ENCODE assay signal across 8 cellular contexts in the genomic region with DNA sequence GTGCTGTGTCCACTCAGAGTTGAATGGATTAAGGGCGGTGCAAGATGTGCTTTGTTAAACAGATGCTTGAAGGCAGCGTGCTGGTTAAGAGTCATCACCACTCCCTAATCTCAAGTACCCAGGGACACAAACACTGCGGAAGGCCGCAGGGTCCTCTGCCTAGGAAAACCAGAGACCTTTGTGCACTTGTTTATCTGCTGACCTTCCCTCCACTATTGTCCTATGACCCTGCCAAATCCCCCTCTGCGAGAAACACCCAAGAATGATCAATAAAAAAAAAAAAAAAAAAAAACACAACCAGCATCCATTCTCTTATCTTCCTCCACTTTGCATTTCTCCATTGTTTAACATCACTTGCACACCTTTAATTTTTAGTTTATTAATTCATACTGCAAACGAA. TPM values are rescaled to one million over a fixed set of nuclear protein-coding genes. Genes with fewer than 3 reads are reported as not detected.
DNase-seq lines count a peak whose midpoint lies in the region; ATAC-seq and TF ChIP-seq lines count a peak whose summit lies in the region.
"Not testable (repeated sequence)": the region's sequence is repeated elsewhere in the genome, so short reads cannot be mapped to it uniquely, and the experiment has no call there.

No MANE protein-coding gene starts in this region.

- H3K27ac Mint-ChIP-seq in CD8-positive, alpha-beta T cell, result not testable (repeated sequence)
- peak overlapping the region; percentile 92 for H3K27ac Mint-ChIP-seq in type B pancreatic cell

- H3K4me1 Mint-ChIP-seq in CD8-positive, alpha-beta T cell (ENCODE audit: low read depth), result peaks cover 48% of the 10 kb centered on the region
- H3K4me1 Mint-ChIP-seq in type B pancreatic cell (ENCODE audit: unreplicated experiment), result peaks cover 15% of the 10 kb centered on the region

- not testable (repeated sequence) for TF ChIP-seq POLR2A in esophagus squamous epithelium (IDR thresholded peaks at IDR 0.05)

- not testable (repeated sequence) for ATAC-seq in CD8-positive, alpha-beta T cell

- not testable (repeated sequence) for H3K36me3 ChIP-seq in CD8-positive, alpha-beta T cell (ENCODE audit: insufficient read depth, low read length); KMS-11 (ENCODE audit: insufficient read depth); WERI-Rb-1; esophagus squamous epithelium; liver (ENCODE audit: control insufficient read depth in 4 of 4, insufficient read depth in 3 of 4, low read depth in 1 of 4, low read length in 3 of 4); trophoblast cell (ENCODE audit: control insufficient read depth in 1 of 2, insufficient read depth in 2 of 2, low read length in 2 of 2)

- H3K4me2 ChIP-seq in KMS-11 (peak overlapping the region; percentile 85), trophoblast cell (ENCODE audit: low read length) (peak overlapping the region; percentile 84)

- in situ Hi-C loops in astrocyte of the spinal cord (cut with HindIII; ENCODE audit: low sequenced_read_pairs), result not testable (repeated sequence)

- H3K9me3 Mint-ChIP-seq in CD8-positive, alpha-beta T cell; type B pancreatic cell: not testable (repeated sequence)

- H4K12ac ChIP-seq in trophoblast cell (ENCODE audit: low read depth, low read length), result not testable (repeated sequence)

- TF ChIP-seq RAD21 in liver (IDR thresholded peaks at IDR 0.05), result not testable (repeated sequence)

- CTCF ChIA-PET in CD8-positive, alpha-beta T cell (lab: Charles Lee), result interaction anchor here (1.0 to 2.0 kb wide), 6 partner anchors 10 to 61 kb away, joined by 4 to 11 read pairs (median 6); no protein-coding TSS in a partner anchor

- H3K23ac ChIP-seq in trophoblast cell (ENCODE audit: low read length), result not testable (repeated sequence)

- intact Hi-C loops in CD8-positive, alpha-beta T cell (cut with DNase I, micrococcal nuclease), result loop anchor here (5.0 to 10.0 kb wide), 5 partner anchors 79 to 1551 kb away; partner anchors contain the start of genes FBXO5 (in 2 of the 2) and MTRF1L (in 1 of the 2)
- intact Hi-C loops in esophagus squamous epithelium (cut with DNase I), result not testable (repeated sequence)

- H2BK120ac ChIP-seq in trophoblast cell (ENCODE audit: insufficient read depth, low read length, poor library complexity), result not testable (repeated sequence)

- H4K91ac ChIP-seq in trophoblast cell (ENCODE audit: low read depth, low read length), result not testable (repeated sequence)

- peaks cover 44% of the 10 kb centered on the region for H3K79me2 ChIP-seq in KMS-11 (ENCODE audit: insufficient read depth, low read depth)
- H3K79me2 ChIP-seq in trophoblast cell (ENCODE audit: control insufficient read depth, insufficient read depth, low read length, poor library complexity), result not testable (repeated sequence)

- not testable (repeated sequence) for H3K9me3 ChIP-seq in CD8-positive, alpha-beta T cell (ENCODE audit: low read length); WERI-Rb-1 (ENCODE audit: severe bottlenecking); esophagus squamous epithelium; liver (ENCODE audit: control insufficient read depth in 4 of 4, low read length in 3 of 4); trophoblast cell (ENCODE audit: insufficient read depth, low read depth, low read length)

- H3K4me1 ChIP-seq in CD8-positive, alpha-beta T cell (ENCODE audit: insufficient read depth, low read length), result peaks cover 24% of the 10 kb centered on the region
- H3K4me1 ChIP-seq in KMS-11 (ENCODE audit: low read depth, poor library complexity, severe bottlenecking) (peaks cover 22% of the 10 kb centered on the region), esophagus squamous epithelium (peaks cover 8 to 46% (median 20%) of the 10 kb centered on the region in 3 donors), liver (ENCODE audit: control insufficient read depth in 4 of 4, insufficient read depth in 4 of 4, low read length in 3 of 4) (peaks cover 8 to 23% (median 18%) of the 10 kb centered on the region in 4 donors)
- not testable (repeated sequence) for H3K4me1 ChIP-seq in trophoblast cell (ENCODE audit: control insufficient read depth in 1 of 2, insufficient read depth in 2 of 2, low read length in 2 of 2)

- 43 to 51% methylated on average over 2 to 6 of the region's 6 CpGs for WGBS in esophagus squamous epithelium, 2 donors
- 26% methylated on average over 6 of the region's 6 CpGs for WGBS in liver
- WGBS in trophoblast cell (ENCODE audit: extremely low coverage, insufficient coverage, insufficient read length), result no CpG with 5 or more reads among the region's 6 CpGs

- not testable (repeated sequence) for H3K14ac ChIP-seq in trophoblast cell (ENCODE audit: low read length)

- H2AFZ ChIP-seq in KMS-11 (ENCODE audit: low read depth); trophoblast cell (ENCODE audit: insufficient read depth, low read length, poor library complexity): not testable (repeated sequence)

- not testable (repeated sequence) for TF ChIP-seq CTCF in CD8-positive, alpha-beta T cell (IDR thresholded peaks at IDR 0.05); KMS-11 (conservative IDR thresholded peaks at IDR 0.05; ENCODE audit: low read depth, low read length); WERI-Rb-1 (IDR thresholded peaks at IDR 0.05; ENCODE audit: low read depth, low read length); astrocyte of the spinal cord (IDR thresholded peaks at IDR 0.05; ENCODE audit: low read depth, low read length); esophagus squamous epithelium (IDR thresholded peaks at IDR 0.05); liver (IDR thresholded peaks at IDR 0.05; ENCODE audit: low read depth, low read length, missing input control); type B pancreatic cell (conservative IDR thresholded peaks at IDR 0.05)

- H3K36me3 Mint-ChIP-seq in CD8-positive, alpha-beta T cell, result peaks cover 20% of the 10 kb centered on the region
- peaks cover 20% of the 10 kb centered on the region for H3K36me3 Mint-ChIP-seq in type B pancreatic cell

- DNase-seq in CD8-positive, alpha-beta T cell; WERI-Rb-1; astrocyte of the spinal cord (ENCODE audit: low read depth, low spot score); esophagus squamous epithelium (lab: John Stamatoyannopoulos, UW); trophoblast cell; type B pancreatic cell (ENCODE audit: extremely low spot score, unreplicated experiment): not testable (repeated sequence)

- peak overlapping the region; percentile 81 for H3K4me3 ChIP-seq in CD8-positive, alpha-beta T cell (ENCODE audit: low read depth, low read length)
- H3K4me3 ChIP-seq in KMS-11 (IDR thresholded peaks at IDR 0.05; ENCODE audit: insufficient read depth, low read depth, low read length); trophoblast cell (ENCODE audit: low read depth, low read length): not testable (repeated sequence)
- H3K4me3 ChIP-seq in WERI-Rb-1 (ENCODE audit: low read depth, low read length) (peak overlapping the region; percentile 98), astrocyte of the spinal cord (ENCODE audit: low read depth, low read length) (peak overlapping the region; percentile 96), esophagus squamous epithelium (peak overlapping the region in 3 of 4 donors; percentile 75 to 91 (median 87)), liver (ENCODE audit: low read depth in 1 of 3, low read length in 3 of 3) (peak overlapping the region; percentile 85 to 97 (median 89))

- H2AK5ac ChIP-seq in trophoblast cell (ENCODE audit: low read length), result not testable (repeated sequence)

- not testable (repeated sequence) for H2BK12ac ChIP-seq in trophoblast cell (ENCODE audit: low read length)

- H4K8ac ChIP-seq in trophoblast cell (ENCODE audit: low read depth, low read length), result not testable (repeated sequence)

- H4K20me1 ChIP-seq in KMS-11 (ENCODE audit: insufficient read depth), result not testable (repeated sequence)

- H3K79me1 ChIP-seq in trophoblast cell (ENCODE audit: low read length), result not testable (repeated sequence)

- H3K27me3 Mint-ChIP-seq in CD8-positive, alpha-beta T cell (ENCODE audit: low read depth); type B pancreatic cell: not testable (repeated sequence)

- not testable (repeated sequence) for H3K9ac ChIP-seq in KMS-11; trophoblast cell (ENCODE audit: low read length)
- H3K9ac ChIP-seq in liver (ENCODE audit: low read depth in 1 of 2, low read length in 2 of 2), result peak overlapping the region; percentile 69 to 80

- POLR2A ChIA-PET in CD8-positive, alpha-beta T cell (lab: Charles Lee), result interaction anchor here (0.8 to 3.1 kb wide), 3 partner anchors 8 to 61 kb away, joined by 4 to 58 read pairs (median 8); partner anchors contain the start of gene ZBTB2

- not testable (repeated sequence) for H3K18ac ChIP-seq in trophoblast cell (ENCODE audit: low read length)

- peak overlapping the region; percentile 92 for H3K4me3 Mint-ChIP-seq in CD8-positive, alpha-beta T cell
- H3K4me3 Mint-ChIP-seq in type B pancreatic cell, result peak overlapping the region; percentile 97

- H3K27ac ChIP-seq in CD8-positive, alpha-beta T cell (ENCODE audit: low read depth, low read length); KMS-11; liver (ENCODE audit: low read depth in 1 of 2, low read length in 2 of 2); trophoblast cell (ENCODE audit: low read depth, low read length): not testable (repeated sequence)
- H3K27ac ChIP-seq in WERI-Rb-1 (peak overlapping the region; percentile 85), esophagus squamous epithelium (peak overlapping the region in 2 of 4 donors; percentile 92 to 97)

- not testable (repeated sequence) for H2BK5ac ChIP-seq in trophoblast cell (ENCODE audit: low read depth, low read length, poor library complexity)

- not testable (repeated sequence) for H3K27me3 ChIP-seq in CD8-positive, alpha-beta T cell (ENCODE audit: insufficient read depth, low read length); KMS-11 (ENCODE audit: insufficient read depth, low read depth); WERI-Rb-1 (ENCODE audit: insufficient read depth, low read depth, severe bottlenecking); esophagus squamous epithelium; liver (ENCODE audit: control insufficient read depth in 4 of 4, insufficient read depth in 4 of 4, low read length in 3 of 4); trophoblast cell (ENCODE audit: insufficient read depth, low read length)

- H3K4ac ChIP-seq in trophoblast cell (ENCODE audit: low read depth, low read length), result not testable (repeated sequence)

RNA-seq across cellular contexts. Expression of gene RMND1, which starts 1.0 kb away (rescaled TPM):
- 1 to 10 TPM; 5.8 to 6.3 TPM for total RNA-seq in CD8-positive, alpha-beta T cell
- total RNA-seq in esophagus squamous epithelium (10 to 100 TPM in 3 of 4 donors, 1 to 10 TPM in 1; 4.6 to 25.9 (median 15.3) TPM), liver (10 to 100 TPM; 21.6 to 22.6 TPM), type B pancreatic cell (ENCODE audit: low replicate concordance) (22.7 and 28.6 TPM in 2 replicates)
- 10 to 100 TPM; 13.2 to 14.6 TPM for polyA plus RNA-seq in liver
- polyA plus RNA-seq in trophoblast cell (2013), result 19.0 and 19.2 TPM in 2 replicates

RNA-seq across cellular contexts. Expression of gene CCDC170, which starts 42.9 kb away (rescaled TPM):
- total RNA-seq in CD8-positive, alpha-beta T cell, result not detected
- total RNA-seq in esophagus squamous epithelium (1 to 10 TPM in 1 of 4 donors, under 1 TPM in 2, not detected in 1; 0.70 to 3.3 (median 0.95) TPM), liver (under 1 TPM; 0.37 to 0.59 TPM), type B pancreatic cell (ENCODE audit: low replicate concordance) (0.24 and 1.9 TPM in 2 replicates)
- polyA plus RNA-seq in liver, result under 1 TPM; 0.38 to 0.53 TPM
- polyA plus RNA-seq in trophoblast cell (2013), result 0.10 and 0.19 TPM in 2 replicates

RNA-seq across cellular contexts. Expression of gene ZBTB2, which starts 59.6 kb away (rescaled TPM):
- total RNA-seq in CD8-positive, alpha-beta T cell, result 10 to 100 TPM; 22.1 to 23.0 TPM
- total RNA-seq in esophagus squamous epithelium, result 10 to 100 TPM in 1 of 4 donors, 1 to 10 TPM in 3; 4.2 to 11.3 (median 7.4) TPM
- 1 to 10 TPM; 2.5 to 4.2 TPM for total RNA-seq in liver
- polyA plus RNA-seq in liver, result 1 to 10 TPM; 2.9 to 3.2 TPM
- 26.4 and 27.4 TPM in 2 replicates for polyA plus RNA-seq in trophoblast cell (2013)
- 13.5 and 14.8 TPM in 2 replicates for total RNA-seq in type B pancreatic cell (ENCODE audit: low replicate concordance)
